19 cellular contexts compared by ENCODE assay signal in genomic region chr12:106089935-106090334, GRCh38. TPM values are rescaled to one million over a fixed set of nuclear protein-coding genes. Genes with fewer than 3 reads are reported as not detected.
DNase-seq lines count a peak whose midpoint lies in the region; ATAC-seq and TF ChIP-seq lines count a peak whose summit lies in the region.
"Had no signal": no experiment of that assay in that cellular context is flagged by ENCODE, and none has a peak within 500 bp of the region (broad histone marks: within the 10 kb centered on the region; RNA-seq: fewer than 3 reads in every experiment).

No MANE protein-coding gene starts in this region.

- no peak for ATAC-seq in WTC11
- ATAC-seq in GM19397 (IDR thresholded peaks at IDR 0.05; ENCODE audit: unreplicated experiment): no peak

- H3K9me3 ChIP-seq in spleen: no peaks in the 10 kb centered on the region

- H3K4me1 Mint-ChIP-seq in WTC11: peaks cover 14% of the 10 kb centered on the region
- peaks cover 52% of the 10 kb centered on the region for H3K4me1 Mint-ChIP-seq in neural crest cell
- H3K4me1 Mint-ChIP-seq: activated CD4-positive, alpha-beta T cell treated with anti-CD3 and anti-CD28 coated beads, Interleukin-2, amount 10 ng/mL, durations not matched to agents 7 days and 5 days; activated naive CD4-positive, alpha-beta T cell treated with anti-CD3 and anti-CD28 coated beads, Interleukin-2, amount 50 U/mL, for 24 hours; CD4-positive, alpha-beta memory T cell had no signal

- no peak overlapping the region for H3K4me3 Mint-ChIP-seq in WTC11
- H3K4me3 Mint-ChIP-seq in neural crest cell: no peak overlapping the region
- H3K4me3 Mint-ChIP-seq: activated CD4-positive, alpha-beta T cell treated with anti-CD3 and anti-CD28 coated beads, Interleukin-2, amount 10 ng/mL, durations not matched to agents 7 days and 5 days; activated naive CD4-positive, alpha-beta T cell treated with anti-CD3 and anti-CD28 coated beads, Interleukin-2, amount 50 U/mL, for 24 hours; CD4-positive, alpha-beta memory T cell had no signal

- H3K4me3 ChIP-seq in fibroblast of the aortic adventitia (ENCODE audit: low read depth, low read length): no peak overlapping the region
- H3K4me3 ChIP-seq in spleen: no peak overlapping the region

- no peaks in the 10 kb centered on the region for H3K36me3 ChIP-seq in spleen

- H3K27ac ChIP-seq in temporal lobe (ENCODE audit: low read depth, low read length) (peak overlapping the region; percentile 99), spleen (no peak overlapping the region)

- no peaks in the 10 kb centered on the region for H3K9me3 Mint-ChIP-seq in WTC11
- no peaks in the 10 kb centered on the region for H3K9me3 Mint-ChIP-seq in neural crest cell
- H3K9me3 Mint-ChIP-seq: activated CD4-positive, alpha-beta T cell treated with anti-CD3 and anti-CD28 coated beads, Interleukin-2, amount 10 ng/mL, durations not matched to agents 7 days and 5 days; activated naive CD4-positive, alpha-beta T cell treated with anti-CD3 and anti-CD28 coated beads, Interleukin-2, amount 50 U/mL, for 24 hours had no signal

- 83 to 95% (median 90%) methylated on average over 3 of the region's 3 CpGs for WGBS in spleen, 5 donors

- peaks cover 0 to 14% (median 0%) of the 10 kb centered on the region in 7 donors for H3K27me3 ChIP-seq in spleen (replicated peaks in 1 of 7)

- DNase-seq in WTC11 (ENCODE audit: low spot score) (no peak), fibroblast of the aortic adventitia (ENCODE audit: low read depth) (peak; percentile 73), neural crest cell (ENCODE audit: low read depth, low spot score) (no peak), spleen (no peak), NCI-H1105 (lab: John Stamatoyannopoulos, UW) (no peak), NOMO-1 treated with DMSO at 0.1 percent for 48 hours (lab: John Stamatoyannopoulos, UW; ENCODE audit: unreplicated experiment) (no peak)
- DNase-seq: ACHN; activated CD4-positive, alpha-beta T cell treated with anti-CD3 and anti-CD28 coated beads, Interleukin-2, amount 10 ng/mL, durations not matched to agents 7 days and 5 days; activated T-cell treated with anti-CD3 and anti-CD28 coated beads for 4 hours; CD4-positive, alpha-beta memory T cell; DMS79; effector memory CD4-positive, alpha-beta T cell; NCI-H1417; NCI-H345; NK-92 treated with Interleukin-12 subunit alpha and Interleukin-12 subunit beta, amount 100 ng/mL, for 24 hours; small intestine had no signal

- TF ChIP-seq POLR2A in spleen (IDR thresholded peaks at IDR 0.05): no peak

- H3K36me3 Mint-ChIP-seq in WTC11 (no peaks in the 10 kb centered on the region; the same call in 1 of the 2 replicates), neural crest cell (ENCODE audit: low read depth) (peaks cover 8% of the 10 kb centered on the region)
- H3K36me3 Mint-ChIP-seq: activated naive CD4-positive, alpha-beta T cell treated with anti-CD3 and anti-CD28 coated beads, Interleukin-2, amount 50 U/mL, for 24 hours; CD4-positive, alpha-beta memory T cell had no signal

- H3K27me3 Mint-ChIP-seq in WTC11 (ENCODE audit: low read depth) (no peaks in the 10 kb centered on the region), neural crest cell (ENCODE audit: low read depth) (no peaks in the 10 kb centered on the region)
- H3K27me3 Mint-ChIP-seq: activated CD4-positive, alpha-beta T cell treated with anti-CD3 and anti-CD28 coated beads, Interleukin-2, amount 10 ng/mL, durations not matched to agents 7 days and 5 days had no signal

- POLR2A ChIA-PET in WTC11 (lab: Charles Lee): no interaction called here

- CTCF ChIA-PET in WTC11 (lab: Charles Lee): no interaction called here

- H3K4me1 ChIP-seq in spleen: no peaks in the 10 kb centered on the region

- H3K27ac Mint-ChIP-seq in WTC11 (peak overlapping the region; percentile 76; the same call in 1 of the 2 replicates), neural crest cell (ENCODE audit: unreplicated experiment) (peak overlapping the region; percentile 70)
- H3K27ac Mint-ChIP-seq: activated CD4-positive, alpha-beta T cell treated with anti-CD3 and anti-CD28 coated beads, Interleukin-2, amount 10 ng/mL, durations not matched to agents 7 days and 5 days; activated naive CD4-positive, alpha-beta T cell treated with anti-CD3 and anti-CD28 coated beads, Interleukin-2, amount 50 U/mL, for 24 hours; CD4-positive, alpha-beta memory T cell had no signal

- intact Hi-C loops in spleen (cut with DNase I; ENCODE audit: low total_unique reads): no loop called here

- TF ChIP-seq CTCF in WTC11 (IDR thresholded peaks at IDR 0.05): no peak
- TF ChIP-seq CTCF in fibroblast of the aortic adventitia (IDR thresholded peaks at IDR 0.05; ENCODE audit: insufficient read depth, low read length): no peak
- no peak for TF ChIP-seq CTCF in neural crest cell (conservative IDR thresholded peaks at IDR 0.05)
- no peak for TF ChIP-seq CTCF in spleen (IDR thresholded peaks at IDR 0.05 in 8 of 11, conservative IDR thresholded peaks at IDR 0.05 in 3 of 11)

TF ChIP-seq in WTC11, 78 proteins besides CTCF, POLR2A, EP300 and RAD21:
- TF ChIP-seq EMX1 (CRISPR knock-in tag; IDR thresholded peaks at IDR 0.05): no peak
- no peak for TF ChIP-seq CDX4 (CRISPR knock-in tag; IDR thresholded peaks at IDR 0.05; ENCODE audit: borderline replicate concordance)
- TF ChIP-seq SOX15 (CRISPR knock-in tag; IDR thresholded peaks at IDR 0.05): no peak
- TF ChIP-seq NR1H2 (CRISPR knock-in tag; IDR thresholded peaks at IDR 0.05): no peak
- TF ChIP-seq ERG (CRISPR knock-in tag; IDR thresholded peaks at IDR 0.05): no peak
- TF ChIP-seq SMAD3 (CRISPR knock-in tag; IDR thresholded peaks at IDR 0.05; ENCODE audit: borderline replicate concordance): no peak
- TF ChIP-seq NFYB (CRISPR knock-in tag; conservative IDR thresholded peaks at IDR 0.05; ENCODE audit: low read depth): no peak
- TF ChIP-seq ZNF423 (CRISPR knock-in tag; IDR thresholded peaks at IDR 0.05): no peak
- TF ChIP-seq ZNF416 (CRISPR knock-in tag; IDR thresholded peaks at IDR 0.05): no peak
- TF ChIP-seq, protein P1, sequence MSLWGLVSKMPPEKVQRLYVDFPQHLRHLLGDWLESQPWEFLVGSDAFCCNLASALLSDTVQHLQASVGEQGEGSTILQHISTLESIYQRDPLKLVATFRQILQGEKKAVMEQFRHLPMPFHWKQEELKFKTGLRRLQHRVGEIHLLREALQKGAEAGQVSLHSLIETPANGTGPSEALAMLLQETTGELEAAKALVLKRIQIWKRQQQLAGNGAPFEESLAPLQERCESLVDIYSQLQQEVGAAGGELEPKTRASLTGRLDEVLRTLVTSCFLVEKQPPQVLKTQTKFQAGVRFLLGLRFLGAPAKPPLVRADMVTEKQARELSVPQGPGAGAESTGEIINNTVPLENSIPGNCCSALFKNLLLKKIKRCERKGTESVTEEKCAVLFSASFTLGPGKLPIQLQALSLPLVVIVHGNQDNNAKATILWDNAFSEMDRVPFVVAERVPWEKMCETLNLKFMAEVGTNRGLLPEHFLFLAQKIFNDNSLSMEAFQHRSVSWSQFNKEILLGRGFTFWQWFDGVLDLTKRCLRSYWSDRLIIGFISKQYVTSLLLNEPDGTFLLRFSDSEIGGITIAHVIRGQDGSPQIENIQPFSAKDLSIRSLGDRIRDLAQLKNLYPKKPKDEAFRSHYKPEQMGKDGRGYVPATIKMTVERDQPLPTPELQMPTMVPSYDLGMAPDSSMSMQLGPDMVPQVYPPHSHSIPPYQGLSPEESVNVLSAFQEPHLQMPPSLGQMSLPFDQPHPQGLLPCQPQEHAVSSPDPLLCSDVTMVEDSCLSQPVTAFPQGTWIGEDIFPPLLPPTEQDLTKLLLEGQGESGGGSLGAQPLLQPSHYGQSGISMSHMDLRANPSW (CRISPR knock-in tag; conservative IDR thresholded peaks at IDR 0.05; ENCODE audit: low read depth): no peak
- no peak for TF ChIP-seq OVOL2 (CRISPR knock-in tag; IDR thresholded peaks at IDR 0.05; ENCODE audit: borderline replicate concordance)
- TF ChIP-seq FOXK1 (CRISPR knock-in tag; IDR thresholded peaks at IDR 0.05): no peak
- no peak for TF ChIP-seq JUN (CRISPR knock-in tag; IDR thresholded peaks at IDR 0.05)

RNA-seq across cellular contexts. Expression of gene NUAK1, which starts 48.8 kb away (rescaled TPM):
- total RNA-seq in WTC11 (2021) (10.3 to 15.9 TPM (median 12.3 TPM) in 3 replicates), fibroblast of the aortic adventitia (ENCODE audit: low replicate concordance) (3.0 and 8.3 TPM in 2 replicates), neural crest cell (35.3 and 35.6 TPM in 2 replicates), temporal lobe (35.2 TPM), spleen (1 to 10 TPM in 6 of 7 donors, under 1 TPM in 1; 0.93 to 3.3 (median 1.5) TPM)
- polyA plus RNA-seq in spleen: under 1 TPM; 0.20 to 0.67 (median 0.59) TPM
- total RNA-seq: activated CD4-positive, alpha-beta T cell treated with anti-CD3 and anti-CD28 coated beads, Interleukin-2, amount 10 ng/mL, durations not matched to agents 7 days and 5 days; CD4-positive, alpha-beta memory T cell had no signal
- polyA plus RNA-seq: CD4-positive, alpha-beta memory T cell had no signal
